22 cellular contexts compared by ENCODE assay signal in genomic region chr7:78496226-78496625, GRCh38.
DNase-seq lines count a peak whose midpoint lies in the region; ATAC-seq and TF ChIP-seq lines count a peak whose summit lies in the region.
"Had no signal": no experiment of that assay in that cellular context is flagged by ENCODE, and none has a peak within 500 bp of the region (broad histone marks: within the 10 kb centered on the region; RNA-seq: fewer than 3 reads in every experiment).

No MANE protein-coding gene starts in this region.

- H3K27ac ChIP-seq in caudate nucleus (ENCODE audit: low read depth, low read length) (peak overlapping the region; percentile 87), vagina (no peak overlapping the region)
- H3K27ac ChIP-seq: C4-2B had no signal

- H3K27me3 ChIP-seq in vagina = no peaks in the 10 kb centered on the region

- intact Hi-C loops in vagina (cut with DNase I) = no loop called here

- ATAC-seq in GM19452 (IDR thresholded peaks at IDR 0.05; ENCODE audit: unreplicated experiment) (no peak), GM18517 (IDR thresholded peaks at IDR 0.05; ENCODE audit: unreplicated experiment) (no peak)
- ATAC-seq: SK-N-SH treated with all-trans-retinoic acid at 6 μM for 48 hours had no signal

- DNase-seq in LNCaP clone FGC (ENCODE audit: low read depth) (peak; percentile 52), caudate nucleus (lab: John Stamatoyannopoulos, UW) (peak in 1 of 61 donors; percentile 29), midbrain (lab: John Stamatoyannopoulos, UW) (peak; percentile 70), vagina (ENCODE audit: extremely low spot score in 2 of 2) (no peak)
- DNase-seq in activated CD4-positive, alpha-beta T cell treated with anti-CD3 and anti-CD28 coated beads, Interleukin-2, amount 50 U/mL, for 48 hours = no peak
- DNase-seq: ACHN, DMS 273 treated with DMSO at 0.1 percent for 48 hours, DND-41, Kasumi-1, NCI-H1092 treated with DMSO at 0.1 percent for 48 hours, NCI-H146, NCI-H2029 treated with DMSO at 0.1 percent for 48 hours, NCI-H2171, NCI-H446, NCI-H526 treated with DMSO at 0.1 percent for 48 hours, OCI-M1, SHP77 treated with DMSO at 0.1 percent for 48 hours had no signal

- H3K4me3 ChIP-seq in LNCaP clone FGC (ENCODE audit: low read depth, low read length) (no peak overlapping the region), vagina (no peak overlapping the region)
- H3K4me3 ChIP-seq: HAP-1 had no signal

- no peaks in the 10 kb centered on the region for H3K9me3 ChIP-seq in vagina
- H3K9me3 ChIP-seq: HAP-1 had no signal

- H3K36me3 ChIP-seq in vagina = no peaks in the 10 kb centered on the region
- H3K36me3 ChIP-seq: HAP-1 had no signal

- TF ChIP-seq CTCF in LNCaP clone FGC (IDR thresholded peaks at IDR 0.05; ENCODE audit: control insufficient read depth, extremely low read depth, insufficient read depth) (no peak), vagina (IDR thresholded peaks at IDR 0.05) (no peak)

- TF ChIP-seq POLR2A in vagina (IDR thresholded peaks at IDR 0.05) = no peak

- H3K4me1 ChIP-seq in vagina = no peaks in the 10 kb centered on the region

Comparison
In these comparisons a context has a peak if more than half of its experiments do, and no peak if none do; other contexts are left out.
1. DNase-seq: peak in LNCaP clone FGC (single experiment) and midbrain (single experiment); none in vagina (0 of 2) and activated CD4-positive, alpha-beta T cell treated with anti-CD3 and anti-CD28 coated beads, Interleukin-2, amount 50 U/mL, for 48 hours (0 of 2).